ENCODE assay signal across 21 cellular contexts in the genomic region with DNA sequence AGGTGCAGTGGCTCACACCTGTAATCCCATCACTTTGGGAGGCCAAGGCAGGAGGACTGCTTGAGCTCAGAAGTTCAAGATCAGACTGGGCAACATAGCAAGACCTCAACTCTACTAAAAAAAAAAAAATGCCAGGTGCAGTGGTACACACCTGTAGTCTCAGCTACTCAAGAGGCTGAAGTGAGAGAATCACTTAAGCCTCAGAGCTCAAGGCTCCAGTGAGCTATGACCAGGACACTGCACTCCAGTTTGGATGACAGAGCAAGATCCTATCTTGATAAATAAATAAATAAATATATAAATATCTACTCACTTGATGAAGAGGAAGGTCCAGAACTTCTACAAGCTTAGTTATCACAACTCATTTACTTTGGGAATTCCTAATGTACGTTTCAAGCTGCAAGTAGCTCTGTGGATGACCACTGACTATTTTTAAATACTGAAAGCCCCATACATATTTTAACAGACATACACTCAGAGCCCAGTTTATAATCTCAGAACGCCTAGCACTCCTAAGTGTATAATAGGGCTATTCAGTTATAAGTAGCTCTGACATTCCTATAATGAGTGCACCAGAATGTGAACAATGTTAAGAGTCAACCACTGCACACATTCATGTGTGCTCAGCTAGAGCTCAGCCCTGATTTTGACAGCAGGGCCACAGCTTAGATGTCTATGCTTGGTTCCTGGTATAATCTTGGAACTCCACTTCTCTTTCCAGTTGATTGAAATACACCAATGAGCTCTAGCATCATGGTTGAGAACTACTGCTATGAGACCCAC.
A peak's percentile ranks its signal among the peaks of the same experiment; 100 is the strongest.
DNase-seq lines count a peak whose midpoint lies in the region; ATAC-seq and TF ChIP-seq lines count a peak whose summit lies in the region.
"Had no signal": no experiment of that assay in that cellular context is flagged by ENCODE, and none has a peak within 500 bp of the region (broad histone marks: within the 10 kb centered on the region; RNA-seq: fewer than 3 reads in every experiment).

No MANE protein-coding gene starts in this region.

- H3K9me3 ChIP-seq in ascending aorta (no peaks in the 10 kb centered on the region), lower lobe of right lung (no peaks in the 10 kb centered on the region), skeletal muscle tissue (ENCODE audit: control insufficient read depth in 3 of 3, low read length in 3 of 3) (peaks cover 0 to 4% (median 0%) of the 10 kb centered on the region in 3 donors)

- peak; percentile 79 to 85 for ATAC-seq in lower lobe of right lung
- ATAC-seq: activated T-cell treated with anti-CD3 and anti-CD28 coated beads, Interleukin-2, amount 50 U/mL, for 72 hours; GM12878; HCT116; left colon had no signal

- H3K9ac ChIP-seq in skeletal muscle tissue (ENCODE audit: low read depth in 1 of 3, low read length in 3 of 3), result no peak overlapping the region

- H3K27me3 ChIP-seq in ascending aorta (no peaks in the 10 kb centered on the region), lower lobe of right lung (ENCODE audit: low read depth) (no peaks in the 10 kb centered on the region), skeletal muscle tissue (ENCODE audit: control insufficient read depth in 3 of 3, insufficient read depth in 3 of 3, low read length in 3 of 3) (no peaks in the 10 kb centered on the region)

- DNase-seq in AG10803 (ENCODE audit: low read depth) (peak; percentile 45), ascending aorta (ENCODE audit: low spot score in 2 of 2) (no peak), lower lobe of right lung (no peak), NCI-H2029 treated with DMSO at 0.1 percent for 48 hours (lab: John Stamatoyannopoulos, UW) (no peak), HT-29 (ENCODE audit: low spot score) (no peak), medulla oblongata (ENCODE audit: extremely low spot score) (no peak)
- DNase-seq in stimulated activated CD4-positive, alpha-beta T cell treated with anti-CD3 and anti-CD28 coated beads, Interleukin-4, amount 100 ng/mL, for 1 hour, result no peak
- DNase-seq: activated T-cell treated with anti-CD3 and anti-CD28 coated beads, Interleukin-2, amount 50 U/mL, for 72 hours; DMS 273 treated with DMSO at 0.1 percent for 48 hours; left colon; NCI-H187; NCI-H2227 treated with DMSO at 0.1 percent for 48 hours; NCI-H82; occipital lobe; stimulated activated CD4-positive, alpha-beta T cell treated with anti-CD3 and anti-CD28 coated beads, Interleukin-2, amount 100 ng/mL, for 48 hours; T1000 had no signal

- intact Hi-C loops in ascending aorta (cut with DNase I), result no loop called here
- intact Hi-C loops in lower lobe of right lung (cut with DNase I), result no loop called here

- no peaks in the 10 kb centered on the region for H3K36me3 ChIP-seq in ascending aorta
- H3K36me3 ChIP-seq in lower lobe of right lung, result no peaks in the 10 kb centered on the region
- no peaks in the 10 kb centered on the region for H3K36me3 ChIP-seq in skeletal muscle tissue (ENCODE audit: control insufficient read depth in 3 of 3, insufficient read depth in 3 of 3, low read length in 3 of 3)

- H3K4me3 ChIP-seq in AG10803 (ENCODE audit: low read length) (no peak overlapping the region), ascending aorta (no peak overlapping the region), lower lobe of right lung (no peak overlapping the region), skeletal muscle tissue (ENCODE audit: low read length in 3 of 3) (no peak overlapping the region)
- H3K4me3 ChIP-seq: coronary artery, GM12878, SK-N-MC had no signal

- peak overlapping the region; percentile 30 to 52 for H3K27ac ChIP-seq in ascending aorta
- peak overlapping the region; percentile 73 for H3K27ac ChIP-seq in lower lobe of right lung
- peak overlapping the region; percentile 69 for H3K27ac ChIP-seq in skeletal muscle tissue (ENCODE audit: low read depth, low read length)
- H3K27ac ChIP-seq: SK-N-MC had no signal

- H3K4me1 ChIP-seq in ascending aorta, result peaks cover 3 to 31% of the 10 kb centered on the region in 2 donors
- H3K4me1 ChIP-seq in lower lobe of right lung, result peaks cover 46% of the 10 kb centered on the region
- H3K4me1 ChIP-seq in skeletal muscle tissue (ENCODE audit: control insufficient read depth in 3 of 3, insufficient read depth in 3 of 3, low read length in 3 of 3), result peaks cover 17 to 26% (median 20%) of the 10 kb centered on the region in 3 donors

- TF ChIP-seq CTCF in AG10803 (conservative IDR thresholded peaks at IDR 0.05; ENCODE audit: low read length) (no peak), ascending aorta (IDR thresholded peaks at IDR 0.05) (no peak), lower lobe of right lung (IDR thresholded peaks at IDR 0.05) (no peak)
